Comparison of ENCODE assay signal across 14 cellular contexts in genomic region chr9:131011274-131012022, GRCh38.
"Had no signal": no experiment of that assay in that cellular context is flagged by ENCODE, and none has a peak within 500 bp of the region (broad histone marks: within the 10 kb centered on the region; RNA-seq: fewer than 3 reads in every experiment).

No MANE protein-coding gene starts in this region.

- H3K4me3 ChIP-seq: lung, SK-N-MC had no signal

- H3K9me3 ChIP-seq: neutrophil had no signal

- H3K4me1 Mint-ChIP-seq: stimulated activated memory B cell treated with anti-CD40 and anti-IgM and Interleukin-4, amounts not matched to agents 10 μg/mL and 1 μg/mL and 100 μg/mL, for 72 hours had no signal

- H3K4me3 Mint-ChIP-seq: activated CD4-positive, alpha-beta T cell treated with anti-CD3 and anti-CD28 coated beads, Interleukin-2, amount 10 ng/mL, durations not matched to agents 7 days and 5 days; stimulated activated memory B cell treated with anti-CD40 and anti-IgM and Interleukin-4, amounts not matched to agents 10 μg/mL and 1 μg/mL and 100 μg/mL, for 72 hours; T-helper 17 cell had no signal

- H3K27ac ChIP-seq: neutrophil, SK-N-MC had no signal

- H3K36me3 ChIP-seq: neutrophil had no signal

- H3K36me3 Mint-ChIP-seq: naive B cell; stimulated activated memory B cell treated with anti-CD40 and anti-IgM and Interleukin-4, amounts not matched to agents 10 μg/mL and 1 μg/mL and 100 μg/mL, for 72 hours had no signal

- FAIRE-seq: TTC549 had no signal

- ATAC-seq: left colon; stimulated activated memory B cell treated with anti-CD40 and anti-IgM and Interleukin-4, amounts not matched to agents 10 μg/mL and 1 μg/mL and 100 μg/mL, for 72 hours; T-helper 17 cell had no signal

- DNase-seq: activated CD4-positive, alpha-beta T cell treated with anti-CD3 and anti-CD28 coated beads, Interleukin-2, amount 10 ng/mL, durations not matched to agents 7 days and 5 days; activated naive CD4-positive, alpha-beta T cell treated with Interleukin-2 at 50 U/mL for 16 hours; cortex of kidney; effector memory CD4-positive, alpha-beta T cell; foreskin melanocyte; left colon; naive B cell; T-helper 17 cell; trophoblast cell had no signal

- H3K9me3 Mint-ChIP-seq: activated CD4-positive, alpha-beta T cell treated with anti-CD3 and anti-CD28 coated beads, Interleukin-2, amount 10 ng/mL, durations not matched to agents 7 days and 5 days; stimulated activated memory B cell treated with anti-CD40 and anti-IgM and Interleukin-4, amounts not matched to agents 10 μg/mL and 1 μg/mL and 100 μg/mL, for 72 hours had no signal

- H3K27ac Mint-ChIP-seq: activated CD4-positive, alpha-beta T cell treated with anti-CD3 and anti-CD28 coated beads, Interleukin-2, amount 10 ng/mL, durations not matched to agents 7 days and 5 days; stimulated activated memory B cell treated with anti-CD40 and anti-IgM and Interleukin-4, amounts not matched to agents 10 μg/mL and 1 μg/mL and 100 μg/mL, for 72 hours; T-helper 17 cell had no signal
